ENCODE assay signal across 8 cellular contexts in genomic region chr18:2547477-2548087, GRCh38. TPM values are rescaled to one million over a fixed set of nuclear protein-coding genes. Genes with fewer than 3 reads are reported as not detected.
DNase-seq lines count a peak whose midpoint lies in the region; ATAC-seq, FAIRE-seq and TF ChIP-seq lines count a peak whose summit lies in the region.

No MANE protein-coding gene starts in this region.

- H3K27me3 Mint-ChIP-seq in GM23338 (ENCODE audit: insufficient read depth, low read depth, poor library complexity), result no peaks in the 10 kb centered on the region
- no peaks in the 10 kb centered on the region for H3K27me3 Mint-ChIP-seq in T-helper 2 cell treated with Interferon-gamma antibody and Interleukin-4, amounts not matched to agents 5 μg/mL and 100 μg/mL, for 36 hours (ENCODE audit: low read depth)

- peaks cover 14% of the 10 kb centered on the region; the same call in 2 of the 3 replicates for H3K36me3 Mint-ChIP-seq in GM23338 (ENCODE audit: low read depth)
- peaks cover 15% of the 10 kb centered on the region for H3K36me3 Mint-ChIP-seq in T-helper 2 cell treated with Interferon-gamma antibody and Interleukin-4, amounts not matched to agents 5 μg/mL and 100 μg/mL, for 36 hours (ENCODE audit: low read depth)

- H3K79me2 ChIP-seq in GM23338 (replicated peaks; ENCODE audit: insufficient read depth) (no peaks in the 10 kb centered on the region), keratinocyte (ENCODE audit: control insufficient read depth, insufficient read depth, low read length) (no peaks in the 10 kb centered on the region)

- no peaks in the 10 kb centered on the region for H3F3A ChIP-seq in GM23338 (replicated peaks; ENCODE audit: low read depth)

- no peak overlapping the region for H3K4me3 ChIP-seq in GM23338
- H3K4me3 ChIP-seq in astrocyte of the cerebellum (ENCODE audit: low read depth, low read length), result no peak overlapping the region
- no peak overlapping the region for H3K4me3 ChIP-seq in keratinocyte (ENCODE audit: control insufficient read depth in 2 of 3, extremely low read depth in 1 of 3, insufficient read depth in 2 of 3, low read depth in 1 of 3, low read length in 3 of 3)

- no peaks in the 10 kb centered on the region for H3K4me1 Mint-ChIP-seq in GM23338
- H3K4me1 Mint-ChIP-seq in T-helper 2 cell treated with Interferon-gamma antibody and Interleukin-4, amounts not matched to agents 5 μg/mL and 100 μg/mL, for 36 hours (ENCODE audit: low read depth), result no peaks in the 10 kb centered on the region

- DNase-seq in ELR (ENCODE audit: low read depth), result peak; percentile 75
- peak; percentile 54 for DNase-seq in GM23338 (ENCODE audit: low spot score)
- peak; percentile 22 for DNase-seq in NCI-H1694 treated with DMSO at 0.1 percent for 48 hours (lab: John Stamatoyannopoulos, UW)
- DNase-seq in astrocyte of the cerebellum (ENCODE audit: low read depth), result peak; percentile 71
- DNase-seq in keratinocyte (ENCODE audit: low read depth, low spot score), result peak; percentile 23
- DNase-seq in urothelium cell line (ENCODE audit: low spot score), result peak; percentile 60
- no peak for DNase-seq in T-helper 2 cell treated with Interferon-gamma antibody and Interleukin-4, amounts not matched to agents 5 μg/mL and 100 μg/mL, for 36 hours (ENCODE audit: low spot score)
- DNase-seq in activated CD4-positive, CD25-positive, alpha-beta regulatory T cell (lab: John Stamatoyannopoulos, UW), result no peak

- H3K27ac ChIP-seq in GM23338 (ENCODE audit: low read depth), result no peak overlapping the region
- no peak overlapping the region for H3K27ac ChIP-seq in keratinocyte (ENCODE audit: control insufficient read depth, insufficient read depth, low read length)

- H3K4me1 ChIP-seq in GM23338 (ENCODE audit: insufficient read depth) (no peaks in the 10 kb centered on the region), keratinocyte (ENCODE audit: control insufficient read depth, extremely low read depth, insufficient read depth, low read length) (no peaks in the 10 kb centered on the region)

- H3K27me3 ChIP-seq in GM23338 (ENCODE audit: insufficient read depth) (no peaks in the 10 kb centered on the region), keratinocyte (ENCODE audit: control insufficient read depth, extremely low read depth, insufficient read depth, low read length) (no peaks in the 10 kb centered on the region)

- no peak for ATAC-seq in GM23338

- FAIRE-seq in keratinocyte (lab: Jason Lieb, UNC) (peak; percentile 70), urothelium cell line (lab: Jason Lieb, UNC) (peak; percentile 90)

- no peak overlapping the region for H3K4me3 Mint-ChIP-seq in GM23338
- H3K4me3 Mint-ChIP-seq in T-helper 2 cell treated with Interferon-gamma antibody and Interleukin-4, amounts not matched to agents 5 μg/mL and 100 μg/mL, for 36 hours, result no peak overlapping the region

- no peaks in the 10 kb centered on the region for H3K9me3 ChIP-seq in keratinocyte (ENCODE audit: control insufficient read depth, low read depth, low read length)

- no peaks in the 10 kb centered on the region for H3K36me3 ChIP-seq in GM23338 (ENCODE audit: insufficient read depth)
- peaks cover 0 to 3% of the 10 kb centered on the region in 2 experiments for H3K36me3 ChIP-seq in keratinocyte (ENCODE audit: control insufficient read depth in 2 of 2, extremely low read depth in 1 of 2, insufficient read depth in 2 of 2, low read length in 2 of 2)

- no peak overlapping the region for H3K27ac Mint-ChIP-seq in GM23338
- no peak overlapping the region for H3K27ac Mint-ChIP-seq in T-helper 2 cell treated with Interferon-gamma antibody and Interleukin-4, amounts not matched to agents 5 μg/mL and 100 μg/mL, for 36 hours

- in situ Hi-C loops in astrocyte of the cerebellum (cut with HindIII; ENCODE audit: low sequenced_read_pairs), result loop anchor here (5.0 kb wide), 1 partner anchor 960 kb away; no protein-coding TSS in a partner anchor

- dilution Hi-C loops in keratinocyte (cut with MboI; ENCODE audit: extremely low pct_ligation_motif_present, low sequenced_read_pairs), result no loop called here

- peak; percentile 40 to 64; a peak in 3 of 4 replicates for TF ChIP-seq CTCF in GM23338 (conservative IDR thresholded peaks at IDR 0.05; ENCODE audit: low read depth in 2 of 2)
- TF ChIP-seq CTCF in astrocyte of the cerebellum (IDR thresholded peaks at IDR 0.05; ENCODE audit: low read depth, low read length, missing control alignments), result no peak
- TF ChIP-seq CTCF in keratinocyte (optimal IDR thresholded peaks at IDR 0.05 in 1 of 3, IDR thresholded peaks at IDR 0.05 in 1 of 3, conservative IDR thresholded peaks at IDR 0.05 in 1 of 3; ENCODE audit: extremely low read depth in 1 of 3, insufficient read depth in 2 of 3, low read length in 3 of 3), result peak in 2 of 3 experiments; percentile 19 to 32

- H3K9me1 ChIP-seq in keratinocyte (ENCODE audit: control insufficient read depth, extremely low read depth, insufficient read depth, low read length), result no peaks in the 10 kb centered on the region

- H3K9ac ChIP-seq in keratinocyte (ENCODE audit: control insufficient read depth, extremely low read depth, insufficient read depth, low read length), result no peak overlapping the region

- H3K9me2 ChIP-seq in GM23338 (ENCODE audit: insufficient read depth), result no peaks in the 10 kb centered on the region

- no peaks in the 10 kb centered on the region for H3K9me3 Mint-ChIP-seq in GM23338
- no peaks in the 10 kb centered on the region for H3K9me3 Mint-ChIP-seq in T-helper 2 cell treated with Interferon-gamma antibody and Interleukin-4, amounts not matched to agents 5 μg/mL and 100 μg/mL, for 36 hours

- no peak overlapping the region for H2AFZ ChIP-seq in GM23338
- H2AFZ ChIP-seq in keratinocyte (ENCODE audit: control insufficient read depth, low read length), result no peak overlapping the region

- no peak overlapping the region for H3K4me2 ChIP-seq in GM23338
- no peak overlapping the region for H3K4me2 ChIP-seq in keratinocyte (ENCODE audit: control insufficient read depth, extremely low read depth, insufficient read depth, low read depth, low read length)

- H4K20me1 ChIP-seq in GM23338 (replicated peaks; ENCODE audit: insufficient read depth) (no peaks in the 10 kb centered on the region), keratinocyte (ENCODE audit: control insufficient read depth, extremely low read depth, insufficient read depth, low read length) (no peaks in the 10 kb centered on the region)

TF ChIP-seq in GM23338, 12 proteins besides CTCF, POLR2A, EP300 and RAD21 (continues in another document):
- no peak for TF ChIP-seq EZH2 (IDR thresholded peaks at IDR 0.05; ENCODE audit: low read depth, unreplicated experiment)
- no peak for TF ChIP-seq ZNF114 (CRISPR knock-in tag; IDR thresholded peaks at IDR 0.05)

RNA-seq across cellular contexts. Expression of gene METTL4, which starts 23.7 kb away (rescaled TPM):
- total RNA-seq in GM23338 (2014; rRNA removed; shearing (Covaris generic)), result 12.2 and 14.9 TPM in 2 replicates
- polyA plus RNA-seq in GM23338 (2016; fragmentation: Nextera tagmentation; extraction: Ambion mirVana), result 9.4 and 11.9 TPM in 2 replicates
- 5.5 to 10.2 TPM (median 6.1 TPM) in 3 replicates for polyA plus RNA-seq in keratinocyte
- polyA plus RNA-seq in keratinocyte (2011; ENCODE audit: low read depth), result 6.9 TPM
- polyA plus RNA-seq in keratinocyte (2011; cell fraction: cytosol; rRNA removed), result 3.8 and 8.4 TPM in 2 replicates
- 7.4 and 10.4 TPM in 2 replicates for polyA plus RNA-seq in keratinocyte (2011; cell fraction: nucleus; rRNA removed)
- 4.2 and 7.8 TPM in 2 replicates for polyA plus RNA-seq in keratinocyte (2012; ENCODE audit: low replicate concordance)
- 4.9 to 7.2 TPM (median 7.1 TPM) in 3 replicates for polyA minus RNA-seq in keratinocyte
- polyA minus RNA-seq in keratinocyte (2011; cell fraction: cytosol; rRNA and poly(A)+ RNA removed), result 2.3 TPM
- 3.5 and 11.9 TPM in 2 replicates for polyA minus RNA-seq in keratinocyte (2011; cell fraction: nucleus; rRNA and poly(A)+ RNA removed)

RNA-seq across cellular contexts. Expression of gene NDC80, which starts 23.8 kb away (rescaled TPM):
- 36.6 and 38.9 TPM in 2 replicates for total RNA-seq in GM23338 (2014; rRNA removed; shearing (Covaris generic))
- polyA plus RNA-seq in GM23338 (2016; fragmentation: Nextera tagmentation; extraction: Ambion mirVana) (48.3 and 58.4 TPM in 2 replicates), keratinocyte (1.2 to 11.5 TPM (median 6.7 TPM) in 3 replicates)
- polyA plus RNA-seq in keratinocyte (2011; ENCODE audit: low read depth), result 1.5 TPM
- 1.2 and 3.1 TPM in 2 replicates for polyA plus RNA-seq in keratinocyte (2011; cell fraction: cytosol; rRNA removed)
- 1.9 and 2.3 TPM in 2 replicates for polyA plus RNA-seq in keratinocyte (2011; cell fraction: nucleus; rRNA removed)
- 0.07 and 6.8 TPM in 2 replicates for polyA plus RNA-seq in keratinocyte (2012; ENCODE audit: low replicate concordance)
- 0.62 to 5.8 TPM (median 3.1 TPM) in 3 replicates for polyA minus RNA-seq in keratinocyte
- not detected for polyA minus RNA-seq in keratinocyte (2011; cell fraction: cytosol; rRNA and poly(A)+ RNA removed)
- 1.2 and 1.5 TPM in 2 replicates for polyA minus RNA-seq in keratinocyte (2011; cell fraction: nucleus; rRNA and poly(A)+ RNA removed)

Comparison
In these comparisons a context has a peak if more than half of its experiments do, and no peak if none do; other contexts are left out.
1. DNase-seq: peak in ELR (single experiment), GM23338 (single experiment), NCI-H1694 treated with DMSO at 0.1 percent for 48 hours (single experiment), astrocyte of the cerebellum (single experiment), keratinocyte (single experiment) and urothelium cell line (single experiment); none in T-helper 2 cell treated with Interferon-gamma antibody and Interleukin-4, amounts not matched to agents 5 μg/mL and 100 μg/mL, for 36 hours (single experiment) and activated CD4-positive, CD25-positive, alpha-beta regulatory T cell (0 of 4).